Comparison of ENCODE assay signal across 8 cellular contexts in genomic region chr1:31296486-31297272, GRCh38. TPM values are rescaled to one million over a fixed set of nuclear protein-coding genes. Genes with fewer than 3 reads are reported as not detected.
DNase-seq lines count a peak whose midpoint lies in the region; ATAC-seq and TF ChIP-seq lines count a peak whose summit lies in the region.

Gene SNRNP40, minus strand, starts transcription at chr1:31296788. Its CDS starts 37 bp downstream, at chr1:31296751.
Gene ZCCHC17, plus strand, starts transcription at chr1:31297032. Its CDS starts 13,067 bp downstream, at chr1:31310099.

- DNase-seq in NCI-H1694 treated with DMSO at 0.1 percent for 48 hours (lab: John Stamatoyannopoulos, UW) (peak; percentile 99), T-helper 2 cell (peak; percentile 82 to 99 (median 92)), ascending aorta (ENCODE audit: low spot score in 2 of 2) (peak; percentile 97 to 98), right cardiac atrium (peak; percentile 95 to 98 (median 97)), putamen (ENCODE audit: low spot score) (peak; percentile 98), aorta (peak; percentile 95 to 96)

- peak within 1 kb of the TSS; percentile 89 to 90 for H3K27ac ChIP-seq in ascending aorta
- H3K27ac ChIP-seq in right cardiac atrium (ENCODE audit: low read length), result peak within 1 kb of the TSS; percentile 94
- H3K27ac ChIP-seq in aorta (ENCODE audit: low read depth in 1 of 2, low read length in 2 of 2), result peak within 1 kb of the TSS in 1 of 2 donors; percentile 67

- peak; percentile 97 for ATAC-seq in HG02885 (IDR thresholded peaks at IDR 0.05; ENCODE audit: poor library complexity, unreplicated experiment)
- ATAC-seq in right cardiac atrium, result peak; percentile 100
- ATAC-seq in aorta (ENCODE audit: low FRiP score), result peak; percentile 99

- H3K4me1 ChIP-seq in ascending aorta (peaks cover 4 to 29% of the 10 kb centered on the region in 2 donors), right cardiac atrium (ENCODE audit: control insufficient read depth, insufficient read depth, low read length) (peaks cover 8% of the 10 kb centered on the region), aorta (ENCODE audit: control insufficient read depth in 1 of 2, insufficient read depth in 2 of 2, low read length in 2 of 2) (peaks cover 0 to 4% of the 10 kb centered on the region in 2 donors)

- under 1% methylated on average over 53 of the region's 53 CpGs for WGBS in right cardiac atrium
- WGBS in aorta, 2 donors, result 0 to 1% methylated on average over 52 to 53 of the region's 53 CpGs

- TF ChIP-seq POLR2A in GM15510 (IDR thresholded peaks at IDR 0.05; ENCODE audit: borderline replicate concordance, extremely low read depth, insufficient read length), result peak; percentile 87

- no peaks in the 10 kb centered on the region for H3K27me3 ChIP-seq in ascending aorta
- H3K27me3 ChIP-seq in right cardiac atrium (ENCODE audit: control insufficient read depth, insufficient read depth), result no peaks in the 10 kb centered on the region
- no peaks in the 10 kb centered on the region for H3K27me3 ChIP-seq in aorta (ENCODE audit: control insufficient read depth in 1 of 2, insufficient read depth in 2 of 2, low read length in 1 of 2)

- H3K9me3 ChIP-seq in ascending aorta (no peaks in the 10 kb centered on the region), right cardiac atrium (ENCODE audit: control insufficient read depth, low read length) (no peaks in the 10 kb centered on the region), aorta (ENCODE audit: control insufficient read depth, low read length) (no peaks in the 10 kb centered on the region)

- intact Hi-C loops in ascending aorta (cut with DNase I), result loop anchor here (1.0 to 10.0 kb wide), 4 partner anchors 76 to 232 kb away; partner anchors contain the start of genes FABP3 and PUM1
- intact Hi-C loops in right cardiac atrium (cut with DNase I), result no loop called here
- intact Hi-C loops in aorta (cut with DNase I), result loop anchor here (10.0 kb wide), 3 partner anchors 118 to 132 kb away; partner anchors contain the start of gene SERINC2 (in 1 of the 2)

- peak in 1 of 3 experiments; percentile 23 for TF ChIP-seq CTCF in ascending aorta (IDR thresholded peaks at IDR 0.05)

- H3K36me3 ChIP-seq in ascending aorta, result peaks cover 16 to 17% of the 10 kb centered on the region in 2 donors
- no peaks in the 10 kb centered on the region for H3K36me3 ChIP-seq in aorta (ENCODE audit: control insufficient read depth in 1 of 2, insufficient read depth in 2 of 2, low read length in 1 of 2)

- H3K4me3 ChIP-seq in ascending aorta (peak within 1 kb of the TSS; percentile 84 to 93), right cardiac atrium (ENCODE audit: low read length) (peak within 1 kb of the TSS; percentile 88), aorta (ENCODE audit: low read length in 2 of 2) (peak within 1 kb of the TSS; percentile 65 to 91)

RNA-seq across cellular contexts. Expression of gene SNRNP40, which starts in this region (rescaled TPM):
- 11.8 TPM for total RNA-seq in ascending aorta
- total RNA-seq in right cardiac atrium, result 10 to 100 TPM; 20.9 to 28.2 (median 25.3) TPM
- polyA plus RNA-seq in right cardiac atrium, result 13.9 TPM
- 10 to 100 TPM; 31.2 to 32.8 TPM for total RNA-seq in aorta
- polyA plus RNA-seq in aorta, result 10 to 100 TPM; 19.8 to 21.2 TPM

RNA-seq across cellular contexts. Expression of gene ZCCHC17, which starts in this region (rescaled TPM):
- total RNA-seq in ascending aorta (9.7 TPM), right cardiac atrium (10 to 100 TPM; 14.7 to 21.7 (median 20.0) TPM), aorta (10 to 100 TPM; 17.7 to 21.3 TPM)
- polyA plus RNA-seq in right cardiac atrium (23.5 TPM), aorta (10 to 100 TPM; 29.7 to 31.7 TPM)

Comparison
In these comparisons a context has a peak if more than half of its experiments do, and no peak if none do; other contexts are left out.
1. intact Hi-C loops: an anchor here in ascending aorta (1.0 to 10.0 kb wide) and aorta (10.0 kb wide); none called in right cardiac atrium.